ENCODE assay signal across 8 cellular contexts in genomic region chr15:48084759-48085420, GRCh38. TPM values are rescaled to one million over a fixed set of nuclear protein-coding genes. Genes with fewer than 3 reads are reported as not detected.
DNase-seq lines count a peak whose midpoint lies in the region; ATAC-seq, FAIRE-seq and TF ChIP-seq lines count a peak whose summit lies in the region.

No MANE protein-coding gene starts in this region.

- POLR2A ChIA-PET in endothelial cell of umbilical vein (lab: Charles Lee) = no interaction called here

- no peak for TF ChIP-seq POLR2A in endothelial cell of umbilical vein (IDR thresholded peaks at IDR 0.05; ENCODE audit: low read depth, low read length)

- no TSS peak for BruUV-seq in endothelial cell of umbilical vein (replicated peaks; lab: Mats Ljungman, UMichigan)

- no peaks in the 10 kb centered on the region for H3K9me1 ChIP-seq in endothelial cell of umbilical vein (replicated peaks; ENCODE audit: control insufficient read depth, extremely low read depth, insufficient read depth, low read length)

- H3K4me2 ChIP-seq in endothelial cell of umbilical vein (ENCODE audit: insufficient read depth, low read length) = no peak overlapping the region

- dilution Hi-C loops in endothelial cell of umbilical vein (cut with MboI; ENCODE audit: extremely low pct_ligation_motif_present, low sequenced_read_pairs) = no loop called here

- peak; percentile 42 for FAIRE-seq in endothelial cell of umbilical vein (lab: Jason Lieb, UNC)

- no peaks in the 10 kb centered on the region for H4K20me1 ChIP-seq in endothelial cell of umbilical vein (replicated peaks; ENCODE audit: control insufficient read depth, extremely low read depth, insufficient read depth, low read length)

- H3K79me2 ChIP-seq in endothelial cell of umbilical vein (ENCODE audit: control insufficient read depth, insufficient read depth, low read length) = no peaks in the 10 kb centered on the region

- H3K36me3 ChIP-seq in endothelial cell of umbilical vein (ENCODE audit: control insufficient read depth in 2 of 2, extremely low read depth in 1 of 2, insufficient read depth in 2 of 2, low read length in 2 of 2) (no peaks in the 10 kb centered on the region), tibial artery (no peaks in the 10 kb centered on the region)

- H3K9me3 ChIP-seq in endothelial cell of umbilical vein (replicated peaks; ENCODE audit: control insufficient read depth, insufficient read depth, low read length) = no peaks in the 10 kb centered on the region
- H3K9me3 ChIP-seq in tibial artery = no peaks in the 10 kb centered on the region

- H3K4me1 ChIP-seq in endothelial cell of umbilical vein (ENCODE audit: control insufficient read depth, extremely low read depth, insufficient read depth, low read length) (no peaks in the 10 kb centered on the region), tibial artery (no peaks in the 10 kb centered on the region)

- no peak overlapping the region for H3K9ac ChIP-seq in endothelial cell of umbilical vein (replicated peaks; ENCODE audit: extremely low read depth, insufficient read depth, low read length)

- intact Hi-C loops in endothelial cell of umbilical vein (cut with micrococcal nuclease) = loop anchor here (1.0 kb wide), 2 partner anchors 374 to 889 kb away; no protein-coding TSS in a partner anchor
- intact Hi-C loops in tibial artery (cut with DNase I; ENCODE audit: low total_unique reads) = no loop called here

- TF ChIP-seq CTCF in endothelial cell of umbilical vein (IDR thresholded peaks at IDR 0.05; ENCODE audit: extremely low read depth in 1 of 2, insufficient read depth in 1 of 2, low read depth in 1 of 2, low read length in 2 of 2) = peak; percentile 29 to 47
- peak; percentile 23 to 27 for TF ChIP-seq CTCF in tibial artery (IDR thresholded peaks at IDR 0.05)

- no peak for ATAC-seq in GM21390 (IDR thresholded peaks at IDR 0.05; ENCODE audit: unreplicated experiment)
- no peak for ATAC-seq in GM18873 (IDR thresholded peaks at IDR 0.05; ENCODE audit: low FRiP score, unreplicated experiment)
- no peak for ATAC-seq in GM21825 (IDR thresholded peaks at IDR 0.05; ENCODE audit: unreplicated experiment)

- no peak overlapping the region for H2AFZ ChIP-seq in endothelial cell of umbilical vein (ENCODE audit: low read depth, low read length)

- H3K4me3 ChIP-seq in endothelial cell of umbilical vein (replicated peaks in 1 of 3; ENCODE audit: insufficient read depth in 1 of 3, low read depth in 1 of 3, low read length in 3 of 3) = no peak overlapping the region
- no peak overlapping the region for H3K4me3 ChIP-seq in tibial artery

- no peak overlapping the region for H3K27ac ChIP-seq in endothelial cell of umbilical vein (ENCODE audit: insufficient read depth, low read depth, low read length)
- no peak overlapping the region for H3K27ac ChIP-seq in tibial artery

- DNase-seq in AG08395 (ENCODE audit: low spot score) (peak; percentile 34), H4 (ENCODE audit: low spot score) (peak; percentile 52), NCI-H2227 (lab: John Stamatoyannopoulos, UW; ENCODE audit: unreplicated experiment) (peak; percentile 33), endothelial cell of umbilical vein (ENCODE audit: low read depth, low spot score) (peak; percentile 18), tibial artery (no peak)

- CTCF ChIA-PET in endothelial cell of umbilical vein (lab: Charles Lee) = interaction anchor here (0.6 to 5.4 kb wide), 36 partner anchors 10 to 1773 kb away, joined by 3 to 176 read pairs (median 4); partner anchors contain the start of gene SEMA6D

- H3K27me3 ChIP-seq in endothelial cell of umbilical vein (ENCODE audit: control insufficient read depth in 2 of 2, insufficient read depth in 2 of 2, low read length in 2 of 2) (no peaks in the 10 kb centered on the region), tibial artery (no peaks in the 10 kb centered on the region)

TF ChIP-seq in endothelial cell of umbilical vein, 7 proteins besides CTCF, POLR2A, EP300 and RAD21:
- TF ChIP-seq FOS (IDR thresholded peaks at IDR 0.05; ENCODE audit: borderline replicate concordance, insufficient read depth, low read length) = no peak
- TF ChIP-seq JUN (IDR thresholded peaks at IDR 0.05; ENCODE audit: borderline replicate concordance, insufficient read depth, insufficient read length, low read depth) = no peak
- TF ChIP-seq GATA2 (IDR thresholded peaks at IDR 0.05; ENCODE audit: insufficient read depth, insufficient read length, low read depth, low read length) = no peak

RNA-seq across cellular contexts. Expression of gene SLC24A5, which starts 35.9 kb away (rescaled TPM):
- total RNA-seq in H4 (2014; rRNA removed; shearing (Covaris generic)) = not detected in 2 replicates
- total RNA-seq in endothelial cell of umbilical vein = not detected in 2 replicates
- polyA plus RNA-seq in endothelial cell of umbilical vein = not detected in 2 replicates
- not detected in 2 replicates for polyA plus RNA-seq in endothelial cell of umbilical vein (2011; cell fraction: cytosol; rRNA removed)
- polyA plus RNA-seq in endothelial cell of umbilical vein (2011; cell fraction: nucleus; rRNA removed) = not detected in 2 replicates
- not detected in 2 replicates for polyA plus RNA-seq in endothelial cell of umbilical vein (2012)
- not detected in 2 replicates for polyA minus RNA-seq in endothelial cell of umbilical vein
- polyA minus RNA-seq in endothelial cell of umbilical vein (2011; cell fraction: cytosol; rRNA and poly(A)+ RNA removed) = not detected
- polyA minus RNA-seq in endothelial cell of umbilical vein (2011; cell fraction: nucleus; rRNA and poly(A)+ RNA removed) = not detected in 2 replicates

Comparison
In these comparisons a context has a peak if more than half of its experiments do, and no peak if none do; other contexts are left out.
1. DNase-seq: peak in AG08395 (single experiment), H4 (single experiment), NCI-H2227 (single experiment) and endothelial cell of umbilical vein (single experiment); none in tibial artery (0 of 2).